ENCODE assay signal across 1 cellular context in genomic region chr2:203815541-203815898, GRCh38.
TF ChIP-seq lines count a peak whose summit lies in the region.

No MANE protein-coding gene starts in this region.

TF ChIP-seq in H1, 55 proteins besides CTCF, POLR2A, EP300 and RAD21:
- TF ChIP-seq GTF2F1 (IDR thresholded peaks at IDR 0.05; ENCODE audit: borderline replicate concordance, low read depth, low read length) (no peak), ZNF274 (IDR thresholded peaks at IDR 0.05; ENCODE audit: borderline replicate concordance, extremely low read depth, low read length) (no peak), SP2 (IDR thresholded peaks at IDR 0.05; ENCODE audit: low read length) (no peak), CHD2 (IDR thresholded peaks at IDR 0.05; ENCODE audit: low read length) (no peak), YY1 (IDR thresholded peaks at IDR 0.05; ENCODE audit: low read depth, low read length) (no peak)
